In the genomic region with DNA sequence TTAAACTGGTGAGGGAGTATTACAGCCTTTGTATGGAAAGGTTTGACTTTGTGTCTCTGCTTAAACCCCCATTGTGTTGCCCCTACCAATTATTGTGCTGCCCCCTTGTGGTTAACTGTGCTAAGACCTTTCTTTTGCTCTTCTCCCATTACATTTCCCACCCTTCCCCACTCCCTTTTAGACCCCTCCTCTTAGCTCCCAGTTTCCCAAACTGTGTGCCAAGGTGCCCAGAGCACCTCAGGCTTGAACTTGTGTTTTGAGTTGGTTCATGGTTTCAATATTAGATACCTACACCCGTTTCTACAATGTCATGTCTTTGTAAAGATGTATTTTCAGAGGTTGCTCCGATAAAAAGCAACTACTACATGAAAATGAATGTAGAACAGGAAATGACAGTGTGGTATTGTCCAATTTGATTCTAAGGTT, we compare ENCODE assay signal across 7 cellular contexts. TPM values are rescaled to one million over a fixed set of nuclear protein-coding genes. Genes with fewer than 3 reads are reported as not detected.
DNase-seq lines count a peak whose midpoint lies in the region; ATAC-seq and TF ChIP-seq lines count a peak whose summit lies in the region.

No MANE protein-coding gene starts in this region.

- no peak overlapping the region for H3K27ac ChIP-seq in SU-DHL-6 (ENCODE audit: low read depth, low read length)

- no peak for ATAC-seq in GM19023 (IDR thresholded peaks at IDR 0.05; ENCODE audit: unreplicated experiment)

- H3K9ac ChIP-seq in SU-DHL-6 (ENCODE audit: low read length) = no peak overlapping the region

- no peaks in the 10 kb centered on the region for H4K20me1 ChIP-seq in SU-DHL-6 (ENCODE audit: low read depth, low read length)

- DNase-seq in NCI-H1092 (lab: John Stamatoyannopoulos, UW) (peak; percentile 67), astrocyte of the hippocampus (ENCODE audit: low read depth, low spot score) (peak; percentile 84), kidney epithelial cell (ENCODE audit: low read depth) (no peak)
- DNase-seq in stimulated activated CD4-positive, alpha-beta T cell treated with anti-CD3 and anti-CD28 coated beads, TNF-alpha, amount 100 ng/mL, for 48 hours (ENCODE audit: low read depth in 3 of 3) = peak in 2 of 3 donors; percentile 28 to 62

- H3K4me3 ChIP-seq in GM08714 (ENCODE audit: low read length) = peak overlapping the region; percentile 60
- H3K4me3 ChIP-seq in SU-DHL-6 (ENCODE audit: insufficient read depth, low read length, poor library complexity, severe bottlenecking) = no peak overlapping the region
- H3K4me3 ChIP-seq in kidney epithelial cell (ENCODE audit: low read depth, low read length) = no peak overlapping the region

- no peaks in the 10 kb centered on the region for H3K9me3 ChIP-seq in SU-DHL-6 (ENCODE audit: insufficient read depth, low read length)

- H3K36me3 ChIP-seq in SU-DHL-6 (ENCODE audit: low read length) (no peaks in the 10 kb centered on the region), kidney epithelial cell (ENCODE audit: control insufficient read depth, insufficient read depth, low read length) (peaks cover 2% of the 10 kb centered on the region)

- H3K27me3 ChIP-seq in SU-DHL-6 (ENCODE audit: low read length) = no peaks in the 10 kb centered on the region
- H3K27me3 ChIP-seq in kidney epithelial cell (ENCODE audit: control insufficient read depth, insufficient read depth, low read length) = no peaks in the 10 kb centered on the region

- TF ChIP-seq CTCF in SU-DHL-6 (IDR thresholded peaks at IDR 0.05; ENCODE audit: insufficient read depth, low read length, poor library complexity, severe bottlenecking) (peak; percentile 83), kidney epithelial cell (IDR thresholded peaks at IDR 0.05; ENCODE audit: insufficient read depth, low read length, poor library complexity, severe bottlenecking) (peak; percentile 75)

- H3F3A ChIP-seq in SU-DHL-6 (ENCODE audit: insufficient read depth) = 0 out of 2 replicates have a peak, but pooled peaks cover 3% of the 10 kb centered on the region

- no peak overlapping the region for H3K4me2 ChIP-seq in SU-DHL-6 (ENCODE audit: low read depth, low read length, poor library complexity, severe bottlenecking)

- no peaks in the 10 kb centered on the region for H3K9me2 ChIP-seq in SU-DHL-6 (replicated peaks; ENCODE audit: insufficient read depth, low read length)

- H2AFZ ChIP-seq in SU-DHL-6 (ENCODE audit: low read depth, low read length, severe bottlenecking) = no peak overlapping the region

- no peaks in the 10 kb centered on the region for H3K79me2 ChIP-seq in SU-DHL-6 (ENCODE audit: insufficient read depth, low read length)

RNA-seq across cellular contexts. Expression of a gene that starts 2.9 kb away (rescaled TPM):
- 7.1 and 9.1 TPM in 2 replicates for total RNA-seq in kidney epithelial cell
